10 cellular contexts compared by ENCODE assay signal in genomic region chr9:134404376-134405358, GRCh38.
DNase-seq lines count a peak whose midpoint lies in the region; ATAC-seq, FAIRE-seq and TF ChIP-seq lines count a peak whose summit lies in the region.
"Had no signal": no experiment of that assay in that cellular context is flagged by ENCODE, and none has a peak within 500 bp of the region (broad histone marks: within the 10 kb centered on the region; RNA-seq: fewer than 3 reads in every experiment).

No MANE protein-coding gene starts in this region.

- no peak overlapping the region for H4K91ac ChIP-seq in H9 (ENCODE audit: insufficient read length, low read depth, low read length)

- H3K4me3 Mint-ChIP-seq in H9 (no peak overlapping the region), T-cell (peak overlapping the region in 1 of 3 donors; percentile 75)
- H3K4me3 Mint-ChIP-seq: activated CD4-positive, alpha-beta T cell treated with anti-CD3 and anti-CD28 coated beads for 36 hours had no signal

- H3K9ac ChIP-seq in H9 (ENCODE audit: extremely low read depth, insufficient read length, low read length), result no peak overlapping the region
- H3K9ac ChIP-seq in kidney (ENCODE audit: low read length in 2 of 2), result peak overlapping the region in 1 of 2 donors; percentile 12

- H3T11ph ChIP-seq in H9 (ENCODE audit: low read length), result no peak overlapping the region

- peaks cover 0 to 1% (median 0%) of the 10 kb centered on the region in 3 experiments; a peak in 3 of 7 replicates for H3K36me3 Mint-ChIP-seq in H9 (ENCODE audit: insufficient read depth in 1 of 3, low read depth in 3 of 3)
- H3K36me3 Mint-ChIP-seq in T-cell, result no peaks in the 10 kb centered on the region

- H4K8ac ChIP-seq in H9 (replicated peaks; ENCODE audit: insufficient read length, low read depth, low read length), result no peak overlapping the region

- H3K9me3 Mint-ChIP-seq in H9 (no peaks in the 10 kb centered on the region), T-cell (no peaks in the 10 kb centered on the region)

- H3K23ac ChIP-seq in H9 (ENCODE audit: insufficient read length, low read depth, low read length), result no peak overlapping the region

- H3K4me1 Mint-ChIP-seq in H9 (peaks cover 5 to 16% of the 10 kb centered on the region in 2 experiments), T-cell (peaks cover 36 to 45% (median 40%) of the 10 kb centered on the region in 3 donors)

- no peak overlapping the region for H2AK5ac ChIP-seq in H9 (ENCODE audit: insufficient read length, low read length)

- H3K4ac ChIP-seq in H9 (ENCODE audit: low read depth, low read length), result no peak overlapping the region

- no peak overlapping the region for H2BK20ac ChIP-seq in H9 (ENCODE audit: low read depth, low read length, poor library complexity, severe bottlenecking)

- H3K79me2 ChIP-seq in H9 (ENCODE audit: insufficient read depth, low read length), result no peaks in the 10 kb centered on the region

- DNase-seq in H9 (no peak), T-cell (no peak), kidney (no peak), stomach (no peak), HuH-7 (ENCODE audit: low spot score) (no peak), HUDEP-2 (lab: John Stamatoyannopoulos, UW; ENCODE audit: unreplicated experiment in 76 of 76) (no peak)
- DNase-seq: NCI-H526, small intestine had no signal

- no peak for TF ChIP-seq CTCF in H9 (conservative IDR thresholded peaks at IDR 0.05)
- TF ChIP-seq CTCF in kidney (IDR thresholded peaks at IDR 0.05; ENCODE audit: borderline replicate concordance, extremely low read depth, insufficient read depth), result no peak
- no peak for TF ChIP-seq CTCF in stomach (IDR thresholded peaks at IDR 0.05)

- H3K36me3 ChIP-seq in kidney (ENCODE audit: control insufficient read depth in 1 of 2, insufficient read depth in 2 of 2, low read length in 2 of 2) (peaks cover 0 to 6% of the 10 kb centered on the region in 2 donors), stomach (peaks cover 12 to 37% (median 31%) of the 10 kb centered on the region in 4 donors)

- H2BK12ac ChIP-seq in H9 (ENCODE audit: insufficient read length, low read depth, low read length), result no peak overlapping the region

- H3K27ac Mint-ChIP-seq in H9, result peak overlapping the region in 2 of 3 experiments; percentile 70 to 93; a peak in 5 of 7 replicates
- H3K27ac Mint-ChIP-seq in T-cell, result peak overlapping the region; percentile 82 to 86
- H3K27ac Mint-ChIP-seq: activated CD4-positive, alpha-beta T cell treated with anti-CD3 and anti-CD28 coated beads for 36 hours had no signal

- CTCF ChIA-PET in T-cell (lab: Charles Lee), result no interaction called here

- H4K5ac ChIP-seq in H9 (ENCODE audit: insufficient read length, low read depth, low read length), result no peak overlapping the region

- no CpG with 5 or more reads among the region's 34 CpGs for WGBS in H9 (ENCODE audit: extremely low coverage, insufficient read length, low lambda C conversion rate)
- WGBS in stomach, 5 donors, result 70 to 80% (median 77%) methylated on average over 23 to 34 of the region's 34 CpGs

- no peak for FAIRE-seq in kidney (lab: Jason Lieb, UNC)
- FAIRE-seq: small intestine had no signal

- no peaks in the 10 kb centered on the region for H3K9me3 ChIP-seq in H9 (ENCODE audit: control insufficient read depth, low read depth, low read length)
- H3K9me3 ChIP-seq in kidney (ENCODE audit: control insufficient read depth in 1 of 2, low read length in 2 of 2), result no peaks in the 10 kb centered on the region
- H3K9me3 ChIP-seq in stomach, result no peaks in the 10 kb centered on the region

- POLR2A ChIA-PET in T-cell (lab: Charles Lee), result no interaction called here

- H4K20me1 ChIP-seq in H9 (ENCODE audit: control insufficient read depth, insufficient read depth, insufficient read length), result no peaks in the 10 kb centered on the region

- H3K14ac ChIP-seq in H9 (ENCODE audit: insufficient read depth, low read length), result no peak overlapping the region; the same call in 1 of the 2 replicates

- no peak overlapping the region for H2BK5ac ChIP-seq in H9 (ENCODE audit: insufficient read length, low read length)

- no peak overlapping the region for H3K4me2 ChIP-seq in H9 (ENCODE audit: insufficient read depth, insufficient read length, low read length)

- H2AFZ ChIP-seq in H9 (ENCODE audit: low read length), result no peak overlapping the region

- ATAC-seq in T-cell (replicated peaks in 1 of 4) (no peak), GM18873 (IDR thresholded peaks at IDR 0.05; ENCODE audit: low FRiP score, unreplicated experiment) (no peak)

- H3K4me1 ChIP-seq in H9 (ENCODE audit: insufficient read depth, low read length), result no peaks in the 10 kb centered on the region
- peaks cover 49 to 62% of the 10 kb centered on the region in 2 donors for H3K4me1 ChIP-seq in kidney (ENCODE audit: control insufficient read depth in 1 of 2, insufficient read depth in 1 of 2, low read depth in 1 of 2, low read length in 2 of 2)
- peaks cover 64 to 99% (median 89%) of the 10 kb centered on the region in 4 donors for H3K4me1 ChIP-seq in stomach

- H3K27me3 Mint-ChIP-seq in H9 (ENCODE audit: low read depth), result no peaks in the 10 kb centered on the region
- no peaks in the 10 kb centered on the region for H3K27me3 Mint-ChIP-seq in T-cell

- no peak overlapping the region for H3K27ac ChIP-seq in H9 (ENCODE audit: insufficient read length, low read depth, low read length)
- peak overlapping the region; percentile 32 to 54 for H3K27ac ChIP-seq in kidney (ENCODE audit: low read depth in 2 of 2, low read length in 2 of 2)
- H3K27ac ChIP-seq in stomach, result peak overlapping the region in 4 of 5 donors; percentile 42 to 85 (median 74)

- no peaks in the 10 kb centered on the region for H3K23me2 ChIP-seq in H9 (ENCODE audit: insufficient read length, low read depth, low read length, poor library complexity, severe bottlenecking)

- H3K4me3 ChIP-seq in kidney (ENCODE audit: low read length in 2 of 2) (no peak overlapping the region), stomach (peak overlapping the region in 1 of 4 donors; percentile 3)

- no peak overlapping the region for H3K18ac ChIP-seq in H9 (ENCODE audit: insufficient read length, low read depth, low read length)

- TF ChIP-seq EP300 in stomach (IDR thresholded peaks at IDR 0.05), result no peak

- H3K79me1 ChIP-seq in H9 (ENCODE audit: insufficient read depth, low read depth, low read length, poor library complexity, severe bottlenecking), result peaks cover 2% of the 10 kb centered on the region

- H2BK15ac ChIP-seq in H9 (ENCODE audit: low read depth, low read length), result no peak overlapping the region

- no peak for TF ChIP-seq POLR2A in stomach (IDR thresholded peaks at IDR 0.05)

- H2BK120ac ChIP-seq in H9 (ENCODE audit: low read depth, low read length, poor library complexity, severe bottlenecking), result no peak overlapping the region

- intact Hi-C loops in kidney (cut with DNase I), result no loop called here
- intact Hi-C loops in stomach (cut with DNase I; ENCODE audit: low total_unique reads), result no loop called here

- H3K27me3 ChIP-seq in H9 (ENCODE audit: insufficient read depth, low read length) (no peaks in the 10 kb centered on the region), stomach (no peaks in the 10 kb centered on the region)

- no peak overlapping the region for H3K56ac ChIP-seq in H9 (ENCODE audit: insufficient read length, low read depth, low read length)
